In genomic region chr1:35281565-35281964, GRCh38 we compare ENCODE assay signal across 31 cellular contexts.
"Had no signal": no experiment of that assay in that cellular context is flagged by ENCODE, and none has a peak within 500 bp of the region (broad histone marks: within the 10 kb centered on the region; RNA-seq: fewer than 3 reads in every experiment).

No MANE protein-coding gene starts in this region.

- H3K9me3 ChIP-seq: ovary, psoas muscle, suprapubic skin, testis, upper lobe of left lung, vagina had no signal

- H3K27ac ChIP-seq: neural progenitor cell, ovary, parathyroid adenoma, psoas muscle, skin epidermis, spleen, suprapubic skin, testis, tibial artery, upper lobe of left lung, vagina had no signal

- ATAC-seq: natural killer cell; psoas muscle; right cardiac atrium; sciatic nerve; stimulated activated memory B cell treated with anti-CD40 and anti-IgM and Interleukin-4, amounts not matched to agents 10 μg/mL and 1 μg/mL and 100 μg/mL, for 72 hours; stimulated activated naive CD8-positive, alpha-beta T cell treated with anti-CD3 and anti-CD28 coated beads, Interleukin-15, amount 100 ng/mL, for 72 hours; stimulated activated naive CD8-positive, alpha-beta T cell treated with anti-CD3 and anti-CD28 coated beads, Interleukin-15, Interleukin-2, amounts not matched to agents 100 U/mL and 50 U/mL, for 24 hours had no signal

- H3K36me3 Mint-ChIP-seq: natural killer cell had no signal

- FAIRE-seq: urothelium cell line had no signal

- H3K27me3 ChIP-seq: neural progenitor cell, ovary, spleen, suprapubic skin, testis, tibial artery, upper lobe of left lung, vagina had no signal

- H3K4me3 Mint-ChIP-seq: natural killer cell; nephron; neural progenitor cell; stimulated activated memory B cell treated with anti-CD40 and anti-IgM and Interleukin-4, amounts not matched to agents 10 μg/mL and 1 μg/mL and 100 μg/mL, for 72 hours; stimulated activated naive CD8-positive, alpha-beta T cell treated with anti-CD3 and anti-CD28 coated beads, Interleukin-15, amount 100 ng/mL, for 72 hours had no signal

- H3K27me3 Mint-ChIP-seq: progenitor cell of endocrine pancreas; stimulated activated memory B cell treated with anti-CD40 and anti-IgM and Interleukin-4, amounts not matched to agents 10 μg/mL and 1 μg/mL and 100 μg/mL, for 72 hours; stimulated activated naive CD8-positive, alpha-beta T cell treated with anti-CD3 and anti-CD28 coated beads, Interleukin-15, amount 100 ng/mL, for 72 hours had no signal

- H3K4me2 ChIP-seq: neural progenitor cell, smooth muscle cell had no signal

- H3K4me1 Mint-ChIP-seq: nephron, neural progenitor cell had no signal

- DNase-seq: natural killer cell; occipital lobe; ovary; posterior cingulate gyrus; psoas muscle; right cardiac atrium; spleen; stimulated activated CD4-positive, alpha-beta T cell treated with anti-CD3 and anti-CD28 coated beads, Interleukin-12 subunit alpha, Interleukin-12 subunit beta, amount 100 ng/mL, for 4 hours; stimulated activated CD4-positive, alpha-beta T cell treated with anti-CD3 and anti-CD28 coated beads, Interleukin-1b, Interleukin-23, amount 100 ng/mL, for 48 hours; stimulated activated CD4-positive, alpha-beta T cell treated with anti-CD3 and anti-CD28 coated beads, Interleukin-4, amount 100 ng/mL, for 1 hour; stimulated activated CD4-positive, alpha-beta T cell treated with anti-CD3 and anti-CD28 coated beads, Interleukin-4, amount 100 ng/mL, for 4 hours; stimulated activated CD8-positive, alpha-beta memory T cell treated with anti-CD3 and anti-CD28 coated beads, Interleukin-4, amount 100 ng/mL, for 48 hours; stimulated activated naive CD4-positive, alpha-beta T cell; stimulated activated naive CD8-positive, alpha-beta T cell treated with anti-CD3 and anti-CD28 coated beads, Interleukin-15, amount 100 ng/mL, for 72 hours; stimulated activated naive CD8-positive, alpha-beta T cell treated with anti-CD3 and anti-CD28 coated beads, Interleukin-15, Interleukin-2, amounts not matched to agents 100 U/mL and 50 U/mL, for 24 hours; substantia nigra; testis; tibial artery; trophoblast cell; upper lobe of left lung had no signal

- H3K36me3 ChIP-seq: ovary, vagina had no signal

- H3K9ac ChIP-seq: neural progenitor cell, parathyroid adenoma had no signal

- H3K27ac Mint-ChIP-seq: natural killer cell; nephron; neural progenitor cell; stimulated activated memory B cell treated with anti-CD40 and anti-IgM and Interleukin-4, amounts not matched to agents 10 μg/mL and 1 μg/mL and 100 μg/mL, for 72 hours; stimulated activated naive CD8-positive, alpha-beta T cell treated with anti-CD3 and anti-CD28 coated beads, Interleukin-15, amount 100 ng/mL, for 72 hours had no signal

- H3K4me1 ChIP-seq: parathyroid adenoma, psoas muscle, suprapubic skin, testis, upper lobe of left lung, vagina had no signal

- H3K9me3 Mint-ChIP-seq: natural killer cell had no signal

- H3K4me3 ChIP-seq: neural progenitor cell, ovary, psoas muscle, skin epidermis, smooth muscle cell, spleen, suprapubic skin, testis, tibial artery, upper lobe of left lung, vagina had no signal

- H2AFZ ChIP-seq: neural progenitor cell, parathyroid adenoma had no signal
